Comparison of ENCODE assay signal across 8 cellular contexts in the genomic region with DNA sequence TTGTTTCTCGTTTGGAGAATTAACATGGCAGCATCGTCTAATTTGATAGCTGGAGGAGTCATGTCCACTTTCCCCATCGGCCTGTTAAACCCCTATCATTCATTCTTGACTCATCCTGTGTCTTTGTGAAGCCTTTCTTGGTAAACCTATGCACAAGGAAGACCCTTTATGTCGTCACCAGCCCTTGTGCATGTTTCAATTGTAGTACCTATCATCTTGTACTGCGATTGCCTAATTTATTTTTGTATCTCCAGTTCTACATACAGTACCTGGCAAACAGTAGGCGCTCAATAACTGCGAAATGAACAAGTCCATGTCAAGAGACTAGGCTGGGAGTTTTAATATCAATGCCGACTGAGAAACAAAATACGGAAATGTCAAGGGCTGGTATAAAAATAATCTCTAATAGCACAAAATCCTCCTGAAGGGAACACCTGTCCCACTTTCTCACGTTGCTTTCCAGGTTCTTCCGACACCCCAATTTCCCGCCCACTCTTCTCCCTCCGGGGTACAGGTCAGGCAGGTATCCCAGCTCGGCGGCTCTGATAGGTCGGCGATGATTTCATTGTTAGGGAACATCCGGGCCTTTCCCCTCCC. TPM values are rescaled to one million over a fixed set of nuclear protein-coding genes. Genes with fewer than 3 reads are reported as not detected.
DNase-seq lines count a peak whose midpoint lies in the region; FAIRE-seq and TF ChIP-seq lines count a peak whose summit lies in the region.

No MANE protein-coding gene starts in this region.

- H3K9me3 ChIP-seq in keratinocyte (ENCODE audit: control insufficient read depth, low read depth, low read length) (no peaks in the 10 kb centered on the region), testis (no peaks in the 10 kb centered on the region)

- DNase-seq in T-helper 2 cell treated with Interferon-gamma antibody and Interleukin-4, amounts not matched to agents 5 μg/mL and 100 μg/mL, for 36 hours (ENCODE audit: low spot score), result no peak
- DNase-seq in T-helper 2 cell (no peak), keratinocyte (ENCODE audit: low read depth, low spot score) (no peak), testis (no peak), middle frontal gyrus (ENCODE audit: extremely low spot score, low spot score) (no peak), SIG-M5 treated with dmso at 0.1 percent for 504 hours (lab: John Stamatoyannopoulos, UW; ENCODE audit: unreplicated experiment) (no peak), OCI-M2 (lab: John Stamatoyannopoulos, UW; ENCODE audit: unreplicated experiment) (no peak)
- no peak for DNase-seq in activated T-helper 2 cell treated with anti-CD3 and anti-CD28 coated beads, Interferon-gamma antibody, Interleukin-2, Interleukin-4, amounts not matched to agents 10 μg/mL and 5 μg/mL and 100 μg/mL, durations not matched to agents 14 hours and 24 hours and 36 hours (ENCODE audit: low spot score)

- no peaks in the 10 kb centered on the region for H3K27me3 Mint-ChIP-seq in T-helper 2 cell treated with Interferon-gamma antibody and Interleukin-4, amounts not matched to agents 5 μg/mL and 100 μg/mL, for 36 hours (ENCODE audit: low read depth)
- H3K27me3 Mint-ChIP-seq in activated T-helper 2 cell treated with anti-CD3 and anti-CD28 coated beads, Interferon-gamma antibody, Interleukin-2, Interleukin-4, amounts not matched to agents 10 μg/mL and 5 μg/mL and 100 μg/mL, durations not matched to agents 14 hours and 24 hours and 36 hours (ENCODE audit: low read depth), result no peaks in the 10 kb centered on the region

- H3K9ac ChIP-seq in keratinocyte (ENCODE audit: control insufficient read depth, extremely low read depth, insufficient read depth, low read length), result peak overlapping the region; percentile 98

- intact Hi-C loops in activated T-helper 2 cell treated with anti-CD3 and anti-CD28 coated beads, Interferon-gamma antibody, Interleukin-2, Interleukin-4, amounts not matched to agents 10 μg/mL and 5 μg/mL and 100 μg/mL, durations not matched to agents 14 hours and 24 hours and 36 hours (cut with micrococcal nuclease), result loop anchor here (5.0 to 10.0 kb wide), 5 partner anchors 70 to 1035 kb away; partner anchors contain the start of genes DYNC2LI1 and LRPPRC
- intact Hi-C loops in testis (cut with DNase I; ENCODE audit: low total_unique reads), result no loop called here

- no peak for TF ChIP-seq POLR2A in testis (IDR thresholded peaks at IDR 0.05)

- no peaks in the 10 kb centered on the region for H3K36me3 ChIP-seq in keratinocyte (ENCODE audit: control insufficient read depth in 2 of 2, extremely low read depth in 1 of 2, insufficient read depth in 2 of 2, low read length in 2 of 2)
- H3K36me3 ChIP-seq in testis (ENCODE audit: low read depth, missing control alignments), result no peaks in the 10 kb centered on the region

- peaks cover 12% of the 10 kb centered on the region for H3K9me3 Mint-ChIP-seq in T-helper 2 cell treated with Interferon-gamma antibody and Interleukin-4, amounts not matched to agents 5 μg/mL and 100 μg/mL, for 36 hours
- H3K9me3 Mint-ChIP-seq in activated T-helper 2 cell treated with anti-CD3 and anti-CD28 coated beads, Interferon-gamma antibody, Interleukin-2, Interleukin-4, amounts not matched to agents 10 μg/mL and 5 μg/mL and 100 μg/mL, durations not matched to agents 14 hours and 24 hours and 36 hours, result peaks cover 8% of the 10 kb centered on the region

- peaks cover 3% of the 10 kb centered on the region for H4K20me1 ChIP-seq in keratinocyte (ENCODE audit: control insufficient read depth, extremely low read depth, insufficient read depth, low read length)

- H3K27ac Mint-ChIP-seq in T-helper 2 cell treated with Interferon-gamma antibody and Interleukin-4, amounts not matched to agents 5 μg/mL and 100 μg/mL, for 36 hours, result peak overlapping the region; percentile 98
- peak overlapping the region; percentile 99 for H3K27ac Mint-ChIP-seq in activated T-helper 2 cell treated with anti-CD3 and anti-CD28 coated beads, Interferon-gamma antibody, Interleukin-2, Interleukin-4, amounts not matched to agents 10 μg/mL and 5 μg/mL and 100 μg/mL, durations not matched to agents 14 hours and 24 hours and 36 hours

- dilution Hi-C loops in keratinocyte (cut with MboI; ENCODE audit: extremely low pct_ligation_motif_present, low sequenced_read_pairs), result no loop called here

- no peaks in the 10 kb centered on the region for H3K9me1 ChIP-seq in keratinocyte (ENCODE audit: control insufficient read depth, extremely low read depth, insufficient read depth, low read length)

- H3K4me3 ChIP-seq in keratinocyte (ENCODE audit: control insufficient read depth in 2 of 3, extremely low read depth in 1 of 3, insufficient read depth in 2 of 3, low read depth in 1 of 3, low read length in 3 of 3), result peak overlapping the region; percentile 50 to 95 (median 92)
- H3K4me3 ChIP-seq in testis, result peak overlapping the region; percentile 56 to 98

- H3K27me3 ChIP-seq in keratinocyte (ENCODE audit: control insufficient read depth, extremely low read depth, insufficient read depth, low read length) (no peaks in the 10 kb centered on the region), testis (no peaks in the 10 kb centered on the region)

- peaks cover 35% of the 10 kb centered on the region for H3K79me2 ChIP-seq in keratinocyte (ENCODE audit: control insufficient read depth, insufficient read depth, low read length)

- H3K36me3 Mint-ChIP-seq in T-helper 2 cell treated with Interferon-gamma antibody and Interleukin-4, amounts not matched to agents 5 μg/mL and 100 μg/mL, for 36 hours (ENCODE audit: low read depth), result peaks cover 17% of the 10 kb centered on the region
- H3K36me3 Mint-ChIP-seq in activated T-helper 2 cell treated with anti-CD3 and anti-CD28 coated beads, Interferon-gamma antibody, Interleukin-2, Interleukin-4, amounts not matched to agents 10 μg/mL and 5 μg/mL and 100 μg/mL, durations not matched to agents 14 hours and 24 hours and 36 hours (ENCODE audit: low read depth), result peaks cover 18% of the 10 kb centered on the region

- FAIRE-seq in keratinocyte (lab: Jason Lieb, UNC), result no peak

- TF ChIP-seq CTCF in keratinocyte (optimal IDR thresholded peaks at IDR 0.05 in 1 of 3, IDR thresholded peaks at IDR 0.05 in 1 of 3, conservative IDR thresholded peaks at IDR 0.05 in 1 of 3; ENCODE audit: extremely low read depth in 1 of 3, insufficient read depth in 2 of 3, low read length in 3 of 3) (no peak), testis (IDR thresholded peaks at IDR 0.05) (no peak)

- H3K4me3 Mint-ChIP-seq in T-helper 2 cell treated with Interferon-gamma antibody and Interleukin-4, amounts not matched to agents 5 μg/mL and 100 μg/mL, for 36 hours, result peak overlapping the region; percentile 96
- peak overlapping the region; percentile 94 for H3K4me3 Mint-ChIP-seq in activated T-helper 2 cell treated with anti-CD3 and anti-CD28 coated beads, Interferon-gamma antibody, Interleukin-2, Interleukin-4, amounts not matched to agents 10 μg/mL and 5 μg/mL and 100 μg/mL, durations not matched to agents 14 hours and 24 hours and 36 hours (ENCODE audit: low read depth)

- H2AFZ ChIP-seq in keratinocyte (ENCODE audit: control insufficient read depth, low read length), result peak overlapping the region; percentile 88

- H3K4me2 ChIP-seq in keratinocyte (ENCODE audit: control insufficient read depth, extremely low read depth, insufficient read depth, low read depth, low read length), result peak overlapping the region; percentile 94

- H3K4me1 ChIP-seq in keratinocyte (ENCODE audit: control insufficient read depth, extremely low read depth, insufficient read depth, low read length) (peaks cover 16% of the 10 kb centered on the region), testis (peaks cover 8% of the 10 kb centered on the region)

- 24% methylated on average over 18 of the region's 18 CpGs for WGBS in testis, 2 donors

- H3K4me1 Mint-ChIP-seq in T-helper 2 cell treated with Interferon-gamma antibody and Interleukin-4, amounts not matched to agents 5 μg/mL and 100 μg/mL, for 36 hours (ENCODE audit: low read depth), result peaks cover 24% of the 10 kb centered on the region
- H3K4me1 Mint-ChIP-seq in activated T-helper 2 cell treated with anti-CD3 and anti-CD28 coated beads, Interferon-gamma antibody, Interleukin-2, Interleukin-4, amounts not matched to agents 10 μg/mL and 5 μg/mL and 100 μg/mL, durations not matched to agents 14 hours and 24 hours and 36 hours (ENCODE audit: low read depth), result peaks cover 24% of the 10 kb centered on the region

- H3K27ac ChIP-seq in keratinocyte (ENCODE audit: control insufficient read depth, insufficient read depth, low read length), result peak overlapping the region; percentile 100
- H3K27ac ChIP-seq in testis, result peak overlapping the region; percentile 96 to 97

RNA-seq across cellular contexts. Expression of gene PPM1B, which starts 1.3 kb away (rescaled TPM):
- 43.6 and 45.9 TPM in 2 replicates for total RNA-seq in activated T-helper 2 cell treated with anti-CD3 and anti-CD28 coated beads, Interferon-gamma antibody, Interleukin-2, Interleukin-4, amounts not matched to agents 10 μg/mL and 5 μg/mL and 100 μg/mL, durations not matched to agents 14 hours and 24 hours and 36 hours
- polyA plus RNA-seq in keratinocyte (14.6 to 34.5 TPM (median 23.0 TPM) in 3 replicates), testis (ENCODE audit: insufficient read depth, low read depth, low replicate concordance) (50.7 TPM)
- 18.7 TPM for polyA plus RNA-seq in keratinocyte (2011; ENCODE audit: low read depth)
- 10.3 and 22.8 TPM in 2 replicates for polyA plus RNA-seq in keratinocyte (2011; cell fraction: cytosol; rRNA removed)
- 20.5 and 24.7 TPM in 2 replicates for polyA plus RNA-seq in keratinocyte (2011; cell fraction: nucleus; rRNA removed)
- 16.6 and 19.9 TPM in 2 replicates for polyA plus RNA-seq in keratinocyte (2012; ENCODE audit: low replicate concordance)
- 15.7 to 44.7 TPM (median 17.7 TPM) in 3 replicates for polyA minus RNA-seq in keratinocyte
- polyA minus RNA-seq in keratinocyte (2011; cell fraction: cytosol; rRNA and poly(A)+ RNA removed), result 23.8 TPM
- polyA minus RNA-seq in keratinocyte (2011; cell fraction: nucleus; rRNA and poly(A)+ RNA removed), result 21.7 and 40.3 TPM in 2 replicates
- total RNA-seq in testis, result 10 to 100 TPM; 49.9 to 64.6 TPM
